ENCODE assay signal across 16 cellular contexts in the genomic region with DNA sequence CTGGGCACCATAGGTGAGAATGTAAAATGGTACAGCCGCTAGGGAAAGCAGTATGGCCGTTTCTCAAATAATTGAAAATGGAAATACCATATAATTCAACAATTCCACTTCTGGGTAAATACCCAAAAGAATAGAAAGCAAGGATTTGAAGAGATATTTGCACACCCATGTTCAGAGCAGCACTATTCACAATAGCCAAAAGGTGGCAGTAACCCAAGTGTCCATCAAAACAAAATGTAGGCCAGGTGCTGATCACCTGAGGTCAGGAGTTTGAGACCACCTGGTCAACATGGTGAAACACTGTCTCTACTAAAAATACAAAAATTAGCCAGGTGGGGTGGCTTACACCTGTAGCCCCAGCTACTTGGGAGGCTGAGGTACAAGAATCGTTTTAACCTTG.
DNase-seq lines count a peak whose midpoint lies in the region; TF ChIP-seq lines count a peak whose summit lies in the region.
"Had no signal": no experiment of that assay in that cellular context is flagged by ENCODE, and none has a peak within 500 bp of the region (broad histone marks: within the 10 kb centered on the region; RNA-seq: fewer than 3 reads in every experiment).

No MANE protein-coding gene starts in this region.

- H3K27ac ChIP-seq in CD8-positive, alpha-beta memory T cell (ENCODE audit: low read depth, low read length): no peak overlapping the region
- H3K27ac ChIP-seq: skin epidermis had no signal

- no peaks in the 10 kb centered on the region for H3K36me3 ChIP-seq in CD8-positive, alpha-beta memory T cell (ENCODE audit: insufficient read depth, low read length)

- peaks cover 1% of the 10 kb centered on the region for H3K4me1 ChIP-seq in CD8-positive, alpha-beta memory T cell (ENCODE audit: insufficient read depth, low read length)

- no peak overlapping the region for H3K4me3 ChIP-seq in CD8-positive, alpha-beta memory T cell (ENCODE audit: low read length)
- H3K4me3 ChIP-seq: skin epidermis had no signal

- H3K27ac Mint-ChIP-seq in chondrocyte (ENCODE audit: unreplicated experiment): no peak overlapping the region
- no peak overlapping the region for H3K27ac Mint-ChIP-seq in progenitor cell of endocrine pancreas
- no peak overlapping the region for H3K27ac Mint-ChIP-seq in activated CD4-positive, alpha-beta memory T cell treated with anti-CD3 and anti-CD28 coated beads for 36 hours
- no peak overlapping the region for H3K27ac Mint-ChIP-seq in CD8-positive, alpha-beta memory T cell
- H3K27ac Mint-ChIP-seq: activated CD4-positive, alpha-beta T cell treated with anti-CD3 and anti-CD28 coated beads for 36 hours had no signal

- H3K4me1 Mint-ChIP-seq in chondrocyte (ENCODE audit: low read depth) (peaks cover 5% of the 10 kb centered on the region), progenitor cell of endocrine pancreas (ENCODE audit: low read depth) (peaks cover 8% of the 10 kb centered on the region)
- peaks cover 3% of the 10 kb centered on the region for H3K4me1 Mint-ChIP-seq in activated CD4-positive, alpha-beta memory T cell treated with anti-CD3 and anti-CD28 coated beads for 36 hours (ENCODE audit: low read depth)
- peaks cover 4 to 6% (median 4%) of the 10 kb centered on the region in 3 donors for H3K4me1 Mint-ChIP-seq in CD8-positive, alpha-beta memory T cell

- no peaks in the 10 kb centered on the region for H3K27me3 ChIP-seq in CD8-positive, alpha-beta memory T cell (ENCODE audit: insufficient read depth, low read length, poor library complexity, severe bottlenecking)

- H3K9me3 Mint-ChIP-seq in chondrocyte (ENCODE audit: low read depth) (no peaks in the 10 kb centered on the region), progenitor cell of endocrine pancreas (ENCODE audit: low read depth) (no peaks in the 10 kb centered on the region)
- H3K9me3 Mint-ChIP-seq in activated CD4-positive, alpha-beta memory T cell treated with anti-CD3 and anti-CD28 coated beads for 36 hours: no peaks in the 10 kb centered on the region
- no peaks in the 10 kb centered on the region for H3K9me3 Mint-ChIP-seq in CD8-positive, alpha-beta memory T cell

- H3K36me3 Mint-ChIP-seq in chondrocyte (ENCODE audit: low read depth) (no peaks in the 10 kb centered on the region), progenitor cell of endocrine pancreas (ENCODE audit: insufficient read depth) (no peaks in the 10 kb centered on the region)
- no peaks in the 10 kb centered on the region for H3K36me3 Mint-ChIP-seq in activated CD4-positive, alpha-beta memory T cell treated with anti-CD3 and anti-CD28 coated beads for 36 hours
- H3K36me3 Mint-ChIP-seq in CD8-positive, alpha-beta memory T cell: no peaks in the 10 kb centered on the region

- intact Hi-C loops in activated CD4-positive, alpha-beta memory T cell treated with anti-CD3 and anti-CD28 coated beads for 36 hours (cut with micrococcal nuclease): loop anchor here (2.0 kb wide), 1 partner anchor 65 kb away; no protein-coding TSS in a partner anchor

- H3K27me3 Mint-ChIP-seq in chondrocyte (ENCODE audit: low read depth) (peaks cover 53% of the 10 kb centered on the region), progenitor cell of endocrine pancreas (peaks cover 48% of the 10 kb centered on the region)
- H3K27me3 Mint-ChIP-seq in activated CD4-positive, alpha-beta memory T cell treated with anti-CD3 and anti-CD28 coated beads for 36 hours: peaks cover 14% of the 10 kb centered on the region
- peaks cover 6 to 55% of the 10 kb centered on the region in 2 donors for H3K27me3 Mint-ChIP-seq in CD8-positive, alpha-beta memory T cell

- POLR2A ChIA-PET in activated CD4-positive, alpha-beta memory T cell treated with anti-CD3 and anti-CD28 coated beads for 36 hours (lab: Charles Lee): no interaction called here
- POLR2A ChIA-PET in CD8-positive, alpha-beta memory T cell (lab: Charles Lee): no interaction called here

- no peak overlapping the region for H3K4me3 Mint-ChIP-seq in chondrocyte (ENCODE audit: unreplicated experiment)
- H3K4me3 Mint-ChIP-seq in progenitor cell of endocrine pancreas (ENCODE audit: low read depth): no peak overlapping the region
- no peak overlapping the region for H3K4me3 Mint-ChIP-seq in activated CD4-positive, alpha-beta memory T cell treated with anti-CD3 and anti-CD28 coated beads for 36 hours
- H3K4me3 Mint-ChIP-seq in CD8-positive, alpha-beta memory T cell: no peak overlapping the region
- H3K4me3 Mint-ChIP-seq: activated CD4-positive, alpha-beta T cell treated with anti-CD3 and anti-CD28 coated beads for 36 hours had no signal

- DNase-seq in chondrocyte (ENCODE audit: low spot score) (no peak), progenitor cell of endocrine pancreas (ENCODE audit: low spot score, unreplicated experiment) (no peak)
- DNase-seq in activated CD4-positive, alpha-beta memory T cell treated with anti-CD3 and anti-CD28 coated beads for 36 hours: no peak
- DNase-seq in effector CD8-positive, alpha-beta T cell (lab: John Stamatoyannopoulos, UW): no peak
- no peak for DNase-seq in CD8-positive, alpha-beta memory T cell
- DNase-seq: activated CD4-positive, alpha-beta T cell treated with anti-CD3 and anti-CD28 coated beads for 36 hours; activated T-cell treated with anti-CD3 and anti-CD28 coated beads, Interleukin-2, amount 50 U/mL, for 1 hour; COR-L47; mesendoderm; NCI-H1092 treated with DMSO at 0.1 percent for 48 hours; NCI-H2227 treated with DMSO at 0.1 percent for 48 hours; stimulated activated naive CD8-positive, alpha-beta T cell treated with anti-CD3 and anti-CD28 coated beads, Interleukin-15, Interleukin-2, amounts not matched to agents 100 U/mL and 50 U/mL, for 24 hours; SW 1271 had no signal

- H3K9me3 ChIP-seq in CD8-positive, alpha-beta memory T cell (ENCODE audit: low read length): no peaks in the 10 kb centered on the region

- peak; percentile 53 for TF ChIP-seq CTCF in GM12872 (IDR thresholded peaks at IDR 0.05; ENCODE audit: insufficient read depth, low read depth, low read length)
- TF ChIP-seq CTCF in LNCAP (IDR thresholded peaks at IDR 0.05): peak; percentile 47; the same call in 1 of the 2 replicates
- TF ChIP-seq CTCF in chondrocyte (IDR thresholded peaks at IDR 0.05): peak; percentile 38
- peak; percentile 31 for TF ChIP-seq CTCF in progenitor cell of endocrine pancreas (IDR thresholded peaks at IDR 0.05; ENCODE audit: unreplicated experiment)

- CTCF ChIA-PET in activated CD4-positive, alpha-beta memory T cell treated with anti-CD3 and anti-CD28 coated beads for 36 hours (lab: Charles Lee): interaction anchor here (0.5 to 2.0 kb wide), 3 partner anchors 65 to 512 kb away, joined by 3 to 12 read pairs (median 4); no protein-coding TSS in a partner anchor
- CTCF ChIA-PET in CD8-positive, alpha-beta memory T cell (lab: Charles Lee): interaction anchor here (0.6 to 1.5 kb wide), 2 partner anchors 65 to 297 kb away, joined by 3 to 6 read pairs; no protein-coding TSS in a partner anchor
